In the genomic region with DNA sequence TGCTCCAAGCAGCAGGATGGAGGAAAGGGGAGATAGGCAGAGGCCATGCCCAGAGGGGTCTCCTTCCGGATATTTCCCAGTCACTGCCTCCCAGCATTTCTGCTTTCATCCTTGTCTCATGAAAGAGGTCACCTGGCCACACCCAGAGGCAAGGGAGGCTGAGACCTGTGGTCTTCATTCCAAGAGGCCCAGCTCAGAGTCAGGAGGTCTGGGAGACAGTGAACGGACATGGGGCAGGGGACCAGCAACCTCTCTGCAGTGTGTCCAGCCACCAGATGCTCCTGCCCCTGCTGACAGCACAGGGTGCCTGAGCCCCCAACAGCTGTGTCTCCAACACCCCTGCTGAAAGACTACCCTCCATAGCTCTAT, we compare ENCODE assay signal across 24 cellular contexts.
"Had no signal": no experiment of that assay in that cellular context is flagged by ENCODE, and none has a peak within 500 bp of the region (broad histone marks: within the 10 kb centered on the region; RNA-seq: fewer than 3 reads in every experiment).

No MANE protein-coding gene starts in this region.

- ATAC-seq: activated CD4-positive, CD25-positive, alpha-beta regulatory T cell treated with anti-CD3 and anti-CD28 coated beads, Interleukin-2, amount 50 U/mL, for 24 hours; activated CD8-positive, alpha-beta memory T cell treated with anti-CD3 and anti-CD28 coated beads, Interleukin-2, amount 10 ng/mL, durations not matched to agents 7 days and 5 days; activated naive CD8-positive, alpha-beta T cell treated with anti-CD3 and anti-CD28 coated beads, Interleukin-2, amount 50 U/mL, for 24 hours; esophagus mucosa; left lung; stimulated activated naive CD8-positive, alpha-beta T cell treated with anti-CD3 and anti-CD28 coated beads, Interleukin-15, Interleukin-2, amounts not matched to agents 100 U/mL and 50 U/mL, for 24 hours had no signal

- H3K4me3 ChIP-seq: left lung, sigmoid colon, thyroid gland, upper lobe of right lung had no signal

- H3K9me3 ChIP-seq: left lung, sigmoid colon, thyroid gland, upper lobe of right lung had no signal

- H3K27me3 ChIP-seq: brain microvascular endothelial cell, left lung, sigmoid colon, thyroid gland, upper lobe of right lung had no signal

- H3K36me3 ChIP-seq: brain microvascular endothelial cell, left lung, sigmoid colon, thyroid gland, upper lobe of right lung had no signal

- H3K4me1 ChIP-seq: sigmoid colon, upper lobe of right lung had no signal

- H3K27ac ChIP-seq: brain microvascular endothelial cell, left lung, sigmoid colon, thyroid gland, upper lobe of right lung, VCaP had no signal

- DNase-seq: activated CD4-positive, alpha-beta memory T cell treated with anti-CD3 and anti-CD28 coated beads, Interleukin-2, amount 10 ng/mL, durations not matched to agents 7 days and 5 days; activated CD4-positive, alpha-beta T cell treated with anti-CD3 and anti-CD28 coated beads, Interleukin-2, amount 10 ng/mL, durations not matched to agents 24 days and 14 days; activated CD8-positive, alpha-beta memory T cell treated with anti-CD3 and anti-CD28 coated beads, Interleukin-2, amount 10 ng/mL, durations not matched to agents 7 days and 5 days; activated gamma-delta T cell; activated naive CD4-positive, alpha-beta T cell treated with anti-CD3 and anti-CD28 coated beads, Interleukin-2, amount 50 U/mL, for 16 hours; activated naive CD8-positive, alpha-beta T cell treated with anti-CD3 and anti-CD28 coated beads, Interleukin-2, amount 50 U/mL, for 24 hours; activated T-cell treated with anti-CD3 and anti-CD28 coated beads for 4 hours; brain microvascular endothelial cell; caudate nucleus; dermis blood vessel endothelial cell; effector CD8-positive, alpha-beta T cell; foreskin melanocyte; immature natural killer cell; kidney glomerular epithelial cell; left lung; midbrain; stimulated activated CD4-positive, alpha-beta T cell treated with anti-CD3 and anti-CD28 coated beads, Interleukin-4, amount 100 ng/mL, for 24 hours; stimulated activated naive CD8-positive, alpha-beta T cell treated with anti-CD3 and anti-CD28 coated beads, Interleukin-15, Interleukin-2, amounts not matched to agents 100 U/mL and 50 U/mL, for 24 hours; thyroid gland; upper lobe of right lung had no signal
